ENCODE assay signal across 21 cellular contexts in the genomic region with DNA sequence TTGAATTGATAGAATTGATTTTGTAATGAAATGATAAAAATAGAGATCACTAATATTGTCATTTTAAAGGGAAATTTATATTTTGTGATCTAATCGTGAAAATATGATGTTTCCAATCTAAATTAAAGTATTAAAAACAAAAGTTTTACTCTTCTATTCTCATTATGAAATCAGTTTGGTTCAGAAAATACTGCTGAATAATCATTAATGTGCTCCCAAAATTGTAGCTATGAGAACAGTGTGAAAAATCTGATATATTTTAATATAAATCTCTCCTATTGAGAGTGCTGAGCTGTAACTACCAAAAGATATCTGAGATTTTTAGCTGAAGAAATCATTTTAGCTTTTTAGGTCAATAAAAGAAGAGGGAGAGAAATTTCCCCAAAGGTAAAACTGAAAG.
DNase-seq lines count a peak whose midpoint lies in the region; ATAC-seq, FAIRE-seq and TF ChIP-seq lines count a peak whose summit lies in the region.
"Had no signal": no experiment of that assay in that cellular context is flagged by ENCODE, and none has a peak within 500 bp of the region (broad histone marks: within the 10 kb centered on the region; RNA-seq: fewer than 3 reads in every experiment).

No MANE protein-coding gene starts in this region.

- H3K27ac ChIP-seq in HepG2 (ENCODE audit: extremely low read length, insufficient read depth, low read length) = no peak overlapping the region
- H3K27ac ChIP-seq in right lobe of liver = no peak overlapping the region
- H3K27ac ChIP-seq in MM.1S (ENCODE audit: low read length) = no peak overlapping the region
- no peak overlapping the region for H3K27ac ChIP-seq in kidney (ENCODE audit: low read depth in 2 of 2, low read length in 2 of 2)
- H3K27ac ChIP-seq: 22Rv1 had no signal

- FAIRE-seq in HepG2 (lab: Jason Lieb, UNC) (no peak), kidney (lab: Jason Lieb, UNC) (peak; percentile 92)
- FAIRE-seq: D721Med, GM12892, GM18507 had no signal

- intact Hi-C loops in HepG2 (cut with micrococcal nuclease; ENCODE audit: unreplicated experiment) = no loop called here
- intact Hi-C loops in right lobe of liver (cut with DNase I) = no loop called here
- intact Hi-C loops in kidney (cut with DNase I) = no loop called here

- no peaks in the 10 kb centered on the region for H3K9me2 ChIP-seq in MM.1S (replicated peaks; ENCODE audit: insufficient read depth, low read length)

- H4K20me1 ChIP-seq in HepG2 (ENCODE audit: insufficient read depth, low read length) (no peaks in the 10 kb centered on the region), MM.1S (ENCODE audit: insufficient read depth, low read length) (no peaks in the 10 kb centered on the region)

- 2% methylated on average over 1 of the region's 1 CpG for WGBS in HepG2 (ENCODE audit: low lambda C conversion rate)
- 21% methylated on average over 1 of the region's 1 CpG for WGBS in right lobe of liver (ENCODE audit: insufficient coverage, low coverage, low lambda C conversion rate, missing lambda C conversion rate)

- CTCF ChIA-PET in HepG2 (lab: Yijun Ruan, JAX; ENCODE audit: low intra/inter-chr PET ratio, low total read pairs) = no interaction called here

- H3K36me3 ChIP-seq in HepG2 (replicated peaks in 1 of 2; ENCODE audit: control insufficient read depth in 1 of 2, insufficient read depth in 2 of 2, low read length in 2 of 2) = no peaks in the 10 kb centered on the region
- H3K36me3 ChIP-seq in right lobe of liver = no peaks in the 10 kb centered on the region
- no peaks in the 10 kb centered on the region for H3K36me3 ChIP-seq in MM.1S (replicated peaks; ENCODE audit: insufficient read depth, low read length)
- no peaks in the 10 kb centered on the region for H3K36me3 ChIP-seq in kidney (ENCODE audit: control insufficient read depth in 1 of 2, insufficient read depth in 2 of 2, low read length in 2 of 2)
- H3K36me3 ChIP-seq: BE2C had no signal

- no peak overlapping the region for H3K4me2 ChIP-seq in HepG2 (ENCODE audit: low read depth, low read length)
- H3K4me2 ChIP-seq in MM.1S (ENCODE audit: low read depth, low read length) = no peak overlapping the region
- H3K4me2 ChIP-seq: GM23338 had no signal

- no peak overlapping the region for H2AFZ ChIP-seq in HepG2 (ENCODE audit: low read length)
- no peak overlapping the region for H2AFZ ChIP-seq in MM.1S (ENCODE audit: low read length)
- H2AFZ ChIP-seq: GM23338 had no signal

- in situ Hi-C loops in HepG2 (cut with HindIII; ENCODE audit: extremely low pct_ligation_motif_present, low pct_unique_long_range_greater_than_20kb) = no loop called here

- TF ChIP-seq POLR2A in HepG2 (IDR thresholded peaks at IDR 0.05; ENCODE audit: insufficient read depth in 1 of 2, low read depth in 2 of 2, low read length in 2 of 2) = no peak
- TF ChIP-seq POLR2A in right lobe of liver (IDR thresholded peaks at IDR 0.05) = no peak

- no peak overlapping the region for H3K9ac ChIP-seq in HepG2 (ENCODE audit: insufficient read depth, low read depth, low read length)
- no peak overlapping the region for H3K9ac ChIP-seq in MM.1S (ENCODE audit: low read length)
- H3K9ac ChIP-seq in kidney (ENCODE audit: low read length in 2 of 2) = no peak overlapping the region

- no peaks in the 10 kb centered on the region for H3K79me2 ChIP-seq in HepG2 (ENCODE audit: insufficient read depth, low read length)
- H3K79me2 ChIP-seq in MM.1S (ENCODE audit: low read length) = no peaks in the 10 kb centered on the region

- no peak for TF ChIP-seq CTCF in HepG2 (CRISPR knock-in tag; IDR thresholded peaks at IDR 0.05)
- no peak for TF ChIP-seq CTCF in right lobe of liver (IDR thresholded peaks at IDR 0.05)
- no peak for TF ChIP-seq CTCF in MM.1S (IDR thresholded peaks at IDR 0.05; ENCODE audit: low read length)
- TF ChIP-seq CTCF in kidney (IDR thresholded peaks at IDR 0.05; ENCODE audit: borderline replicate concordance, extremely low read depth, insufficient read depth) = no peak

- no peak for TF ChIP-seq RAD21 in HepG2 (CRISPR knock-in tag; IDR thresholded peaks at IDR 0.05)

- no peaks in the 10 kb centered on the region for H3K4me1 ChIP-seq in HepG2 (ENCODE audit: insufficient read depth, low read length)
- H3K4me1 ChIP-seq in right lobe of liver = no peaks in the 10 kb centered on the region
- peaks cover 8% of the 10 kb centered on the region; the same call in 1 of the 2 replicates for H3K4me1 ChIP-seq in MM.1S (ENCODE audit: low read length)
- no peaks in the 10 kb centered on the region for H3K4me1 ChIP-seq in kidney (ENCODE audit: control insufficient read depth in 1 of 2, insufficient read depth in 1 of 2, low read depth in 1 of 2, low read length in 2 of 2)
- H3K4me1 ChIP-seq: BE2C, Caco-2 had no signal

- no peaks in the 10 kb centered on the region; a peak in 1 of 5 replicates for H3K27me3 ChIP-seq in HepG2 (ENCODE audit: control insufficient read depth in 1 of 2, insufficient read depth in 2 of 2, low read length in 2 of 2)
- H3K27me3 ChIP-seq in right lobe of liver = no peaks in the 10 kb centered on the region
- no peaks in the 10 kb centered on the region for H3K27me3 ChIP-seq in MM.1S (replicated peaks; ENCODE audit: insufficient read depth, low read length)
- H3K27me3 ChIP-seq: BE2C had no signal

- no peak for TF ChIP-seq EP300 in HepG2 (IDR thresholded peaks at IDR 0.05; ENCODE audit: low read depth in 2 of 2, low read length in 2 of 2)
- no peak for TF ChIP-seq EP300 in HepG2 (CRISPR knock-in tag; IDR thresholded peaks at IDR 0.05; ENCODE audit: borderline replicate concordance)

- BruUV-seq in HepG2 (replicated peaks; lab: Mats Ljungman, UMichigan) = no TSS peak

- DNase-seq in HepG2 (ENCODE audit: low spot score) (no peak), right lobe of liver (no peak), MM.1S (peak; percentile 2), kidney (no peak), ureter (ENCODE audit: low spot score) (no peak), left lobe of liver (ENCODE audit: low spot score) (no peak)
- no peak for DNase-seq in activated effector memory CD4-positive, alpha-beta T cell treated with Interleukin-2 at 50 U/mL for 16 hours
- DNase-seq: ACHN; BE2C; C1 segment of cervical spinal cord; Caco-2; CD4-positive, CD25-positive, alpha-beta regulatory T cell; GDM1; H7; KBM-7 had no signal

- H3K9me3 ChIP-seq in HepG2 (ENCODE audit: low read length) = no peaks in the 10 kb centered on the region
- H3K9me3 ChIP-seq in right lobe of liver = no peaks in the 10 kb centered on the region
- H3K9me3 ChIP-seq in MM.1S (replicated peaks; ENCODE audit: insufficient read depth, low read length) = no peaks in the 10 kb centered on the region
- no peaks in the 10 kb centered on the region for H3K9me3 ChIP-seq in kidney (ENCODE audit: control insufficient read depth in 1 of 2, low read length in 2 of 2)
- H3K9me3 ChIP-seq: BE2C, Caco-2 had no signal

- no peak overlapping the region for H3K4me3 ChIP-seq in HepG2 (replicated peaks in 1 of 3; ENCODE audit: insufficient read depth in 1 of 3, low read depth in 2 of 3, low read length in 3 of 3)
- H3K4me3 ChIP-seq in right lobe of liver = no peak overlapping the region
- H3K4me3 ChIP-seq in MM.1S (ENCODE audit: low read length) = no peak overlapping the region
- no peak overlapping the region for H3K4me3 ChIP-seq in kidney (ENCODE audit: low read length in 2 of 2)
- H3K4me3 ChIP-seq: GM23338 had no signal

- POLR2A ChIA-PET in HepG2 (lab: Yijun Ruan, JAX) = no interaction called here

- H3F3A ChIP-seq in MM.1S (ENCODE audit: insufficient read depth, low read length) = no peaks in the 10 kb centered on the region

- ATAC-seq in HepG2 = no peak
- ATAC-seq in right lobe of liver = no peak
- no peak for ATAC-seq in left lobe of liver
- ATAC-seq: GM23338, HCT116 had no signal

TF ChIP-seq in HepG2, 621 proteins besides CTCF, POLR2A, EP300 and RAD21:
- TF ChIP-seq TCF7L2 (IDR thresholded peaks at IDR 0.05; ENCODE audit: low read depth, low read length) = no peak
- TF ChIP-seq CAMTA2 (CRISPR knock-in tag; IDR thresholded peaks at IDR 0.05; ENCODE audit: borderline replicate concordance) = no peak
- peak; percentile 70 for TF ChIP-seq MAFF (IDR thresholded peaks at IDR 0.05; ENCODE audit: low read depth, low read length)
- TF ChIP-seq MAFK (conservative IDR thresholded peaks at IDR 0.05 in 1 of 2, IDR thresholded peaks at IDR 0.05 in 1 of 2; ENCODE audit: low read length in 2 of 2) = peak; percentile 63 to 82
